ENCODE assay signal across 26 cellular contexts in genomic region chr14:99502989-99503421, GRCh38. TPM values are rescaled to one million over a fixed set of nuclear protein-coding genes. Genes with fewer than 3 reads are reported as not detected.
DNase-seq lines count a peak whose midpoint lies in the region; TF ChIP-seq lines count a peak whose summit lies in the region.
"Had no signal": no experiment of that assay in that cellular context is flagged by ENCODE, and none has a peak within 500 bp of the region (broad histone marks: within the 10 kb centered on the region; RNA-seq: fewer than 3 reads in every experiment).

No MANE protein-coding gene starts in this region.

- H3K27ac Mint-ChIP-seq in Caco-2 (ENCODE audit: unreplicated experiment) (peak overlapping the region; percentile 39), endodermal cell (no peak overlapping the region)
- H3K27ac Mint-ChIP-seq: activated T-helper 17 cell treated with anti-CD3 and anti-CD28 coated beads, Interleukin-2, amount 50 U/mL, for 72 hours; HFFc6; T-helper 1 cell treated with Interleukin-12 subunit alpha and Interleukin-12 subunit beta and Interleukin-4 antibody, amounts not matched to agents 30 μg/mL and 1 μg/mL, for 36 hours had no signal

- no peak overlapping the region for H2BK15ac ChIP-seq in mesendoderm (replicated peaks; ENCODE audit: low read depth)

- no peak overlapping the region for H4K5ac ChIP-seq in mesendoderm (ENCODE audit: low read length)

- H3K36me3 Mint-ChIP-seq in Caco-2 (ENCODE audit: insufficient read depth, unreplicated experiment), result peaks cover 81% of the 10 kb centered on the region
- H3K36me3 Mint-ChIP-seq in endodermal cell (ENCODE audit: low read depth), result peaks cover 71% of the 10 kb centered on the region

- no peak overlapping the region for H2BK120ac ChIP-seq in mesendoderm (ENCODE audit: low read depth, low read length)

- no peak overlapping the region for H3K4me3 Mint-ChIP-seq in Caco-2 (ENCODE audit: unreplicated experiment)
- no peak overlapping the region for H3K4me3 Mint-ChIP-seq in endodermal cell
- H3K4me3 Mint-ChIP-seq: activated T-helper 17 cell treated with anti-CD3 and anti-CD28 coated beads, Interleukin-2, amount 50 U/mL, for 72 hours; HFFc6; T-helper 1 cell treated with Interleukin-12 subunit alpha and Interleukin-12 subunit beta and Interleukin-4 antibody, amounts not matched to agents 30 μg/mL and 1 μg/mL, for 36 hours had no signal

- no peak overlapping the region for H3K9ac ChIP-seq in endodermal cell (ENCODE audit: extremely low read depth, low read length, poor library complexity, severe bottlenecking)
- H3K9ac ChIP-seq in mesendoderm (ENCODE audit: low read length), result no peak overlapping the region
- H3K9ac ChIP-seq: BLaER1 treated with 17β-estradiol and CSF1 and Interleukin-3, amounts not matched to agents 10 nM and 100 nM had no signal

- H2AK5ac ChIP-seq in mesendoderm (ENCODE audit: low read length), result no peak overlapping the region

- H3K4ac ChIP-seq in mesendoderm (ENCODE audit: low read depth, low read length), result no peak overlapping the region

- H3K27me3 ChIP-seq in Caco-2 (replicated peaks; ENCODE audit: control insufficient read depth, insufficient read depth, low read length) (no peaks in the 10 kb centered on the region), H7 (ENCODE audit: control insufficient read depth, insufficient read depth, low read length) (no peaks in the 10 kb centered on the region), endodermal cell (ENCODE audit: control insufficient read depth, insufficient read depth, low read length, poor library complexity, severe bottlenecking) (no peaks in the 10 kb centered on the region), mesendoderm (ENCODE audit: insufficient read depth, low read length, poor library complexity) (no peaks in the 10 kb centered on the region)
- H3K27me3 ChIP-seq: BLaER1 treated with 17β-estradiol and CSF1 and Interleukin-3, amounts not matched to agents 10 nM and 100 nM; colonic mucosa; left lung had no signal

- no peaks in the 10 kb centered on the region for H3K4me1 Mint-ChIP-seq in Caco-2 (ENCODE audit: low read depth, unreplicated experiment)
- peaks cover 5% of the 10 kb centered on the region for H3K4me1 Mint-ChIP-seq in endodermal cell
- H3K4me1 Mint-ChIP-seq: activated T-helper 17 cell treated with anti-CD3 and anti-CD28 coated beads, Interleukin-2, amount 50 U/mL, for 72 hours had no signal

- no TSS peak for BruUV-seq in Caco-2 (replicated peaks; lab: Mats Ljungman, UMichigan)

- H3K27ac ChIP-seq in endodermal cell (ENCODE audit: low read depth, low read length) (no peak overlapping the region), mesendoderm (ENCODE audit: low read depth, low read length) (no peak overlapping the region)
- H3K27ac ChIP-seq: BLaER1 treated with 17β-estradiol and CSF1 and Interleukin-3, amounts not matched to agents 10 nM and 100 nM; colonic mucosa; left lung; RWPE1; skin epidermis had no signal

- no peaks in the 10 kb centered on the region for H3K9me3 Mint-ChIP-seq in Caco-2 (ENCODE audit: unreplicated experiment)
- no peaks in the 10 kb centered on the region for H3K9me3 Mint-ChIP-seq in endodermal cell
- H3K9me3 Mint-ChIP-seq: activated naive CD4-positive, alpha-beta T cell treated with anti-CD3 and anti-CD28 coated beads, Interleukin-2, amount 50 U/mL, for 72 hours; activated T-helper 17 cell treated with anti-CD3 and anti-CD28 coated beads, Interleukin-2, amount 50 U/mL, for 72 hours; HFFc6; T-helper 1 cell treated with Interleukin-12 subunit alpha and Interleukin-12 subunit beta and Interleukin-4 antibody, amounts not matched to agents 30 μg/mL and 1 μg/mL, for 36 hours had no signal

- H3K56ac ChIP-seq in mesendoderm (ENCODE audit: low read length), result no peak overlapping the region

- DNase-seq in Caco-2, result no peak
- DNase-seq in H7, result peak; percentile 90
- peak; percentile 76 for DNase-seq in endodermal cell
- DNase-seq in mesendoderm, result peak; percentile 30
- DNase-seq in stimulated activated CD4-positive, alpha-beta T cell treated with anti-CD3 and anti-CD28 coated beads, Interleukin-4, amount 100 ng/mL, for 1 hour, result no peak
- no peak for DNase-seq in NCI-H1417 treated with DMSO at 0.1 percent for 48 hours (lab: John Stamatoyannopoulos, UW)
- DNase-seq in DMS 273 treated with DMSO at 0.1 percent for 48 hours (lab: John Stamatoyannopoulos, UW), result no peak
- DNase-seq: colonic mucosa; DMS79; effector CD8-positive, alpha-beta T cell; erythroblast; foreskin fibroblast; GF-D8; HFFc6; mesenchymal stem cell; NCI-H1048; NCI-H1694 treated with DMSO at 0.1 percent for 48 hours; NCI-H510A; trophoblast cell had no signal

- 88% methylated on average over 13 to 14 of the region's 14 CpGs for whole genome bisulfite sequencing in endodermal cell (ENCODE audit: insufficient coverage in 1 of 2, insufficient read length in 1 of 2), 2 experiments
- no CpG with 5 or more reads among the region's 14 CpGs for WGBS in mesendoderm (ENCODE audit: extremely low coverage, insufficient coverage, low lambda C conversion rate)

- H3K27me3 Mint-ChIP-seq in Caco-2 (ENCODE audit: insufficient read depth, unreplicated experiment) (no peaks in the 10 kb centered on the region), endodermal cell (ENCODE audit: insufficient read depth) (no peaks in the 10 kb centered on the region)
- H3K27me3 Mint-ChIP-seq: activated T-helper 17 cell treated with anti-CD3 and anti-CD28 coated beads, Interleukin-2, amount 50 U/mL, for 72 hours had no signal

- no peaks in the 10 kb centered on the region for H3K79me1 ChIP-seq in mesendoderm (ENCODE audit: low read length)

- no peak overlapping the region for H3K23ac ChIP-seq in mesendoderm (ENCODE audit: low read length)

- no peak overlapping the region for H3K4me3 ChIP-seq in Caco-2 (ENCODE audit: low read depth, low read length)
- H3K4me3 ChIP-seq in H7 (ENCODE audit: insufficient read depth, low read depth, low read length), result no peak overlapping the region
- no peak overlapping the region for H3K4me3 ChIP-seq in endodermal cell (ENCODE audit: low read length)
- H3K4me3 ChIP-seq in mesendoderm (ENCODE audit: low read length), result no peak overlapping the region
- H3K4me3 ChIP-seq: BLaER1 treated with 17β-estradiol and CSF1 and Interleukin-3, amounts not matched to agents 10 nM and 100 nM; colonic mucosa; left lung; skin epidermis had no signal

- H4K8ac ChIP-seq in mesendoderm (ENCODE audit: low read depth, low read length), result no peak overlapping the region

- no peaks in the 10 kb centered on the region for H3K79me2 ChIP-seq in mesendoderm (ENCODE audit: control insufficient read depth, insufficient read depth, low read length)

- H3K4me1 ChIP-seq in Caco-2 (no peaks in the 10 kb centered on the region), endodermal cell (ENCODE audit: control insufficient read depth, insufficient read depth, low read length) (no peaks in the 10 kb centered on the region), mesendoderm (ENCODE audit: control insufficient read depth, low read depth, low read length) (no peaks in the 10 kb centered on the region)
- H3K4me1 ChIP-seq: BLaER1 treated with 17β-estradiol and CSF1 and Interleukin-3, amounts not matched to agents 10 nM and 100 nM; colonic mucosa; left lung had no signal

- H3K36me3 ChIP-seq in Caco-2 (ENCODE audit: control insufficient read depth, insufficient read depth, low read length) (peaks cover 7% of the 10 kb centered on the region), H7 (replicated peaks; ENCODE audit: control insufficient read depth, insufficient read depth, low read length) (peaks cover 42% of the 10 kb centered on the region), endodermal cell (ENCODE audit: control insufficient read depth, insufficient read depth, low read length) (peaks cover 98% of the 10 kb centered on the region), mesendoderm (ENCODE audit: control insufficient read depth, insufficient read depth, low read length) (peaks cover 24% of the 10 kb centered on the region)

- POLR2A ChIA-PET in Caco-2 (lab: Charles Lee), result no interaction called here

- TF ChIP-seq CTCF in Caco-2 (IDR thresholded peaks at IDR 0.05; ENCODE audit: insufficient read depth in 1 of 2, low read depth in 1 of 2, low read length in 1 of 2, severe bottlenecking in 1 of 2, unreplicated experiment in 1 of 2) (no peak), endodermal cell (conservative IDR thresholded peaks at IDR 0.05) (peak; percentile 50)

- H3K9me3 ChIP-seq in Caco-2 (no peaks in the 10 kb centered on the region), endodermal cell (ENCODE audit: control insufficient read depth, low read length) (no peaks in the 10 kb centered on the region)
- H3K9me3 ChIP-seq: BLaER1 treated with 17β-estradiol and CSF1 and Interleukin-3, amounts not matched to agents 10 nM and 100 nM; colonic mucosa; left lung had no signal

- CTCF ChIA-PET in Caco-2 (lab: Charles Lee), result no interaction called here

- H2BK5ac ChIP-seq in mesendoderm (ENCODE audit: low read length), result no peak overlapping the region

- intact Hi-C loops in Caco-2 (cut with micrococcal nuclease; ENCODE audit: unreplicated experiment), result no loop called here

- H3K4me2 ChIP-seq in mesendoderm (ENCODE audit: low read length), result no peak overlapping the region
- H3K4me2 ChIP-seq: BLaER1 treated with 17β-estradiol and CSF1 and Interleukin-3, amounts not matched to agents 10 nM and 100 nM had no signal

- H3K18ac ChIP-seq in mesendoderm (ENCODE audit: low read length), result no peak overlapping the region

RNA-seq across cellular contexts. Expression of gene CCNK, which starts 21.8 kb away (rescaled TPM):
- total RNA-seq in Caco-2 (2022) (95.4 and 104 TPM in 2 replicates), endodermal cell (10 to 100 TPM; 71.5 to 77.1 TPM)
- total RNA-seq in H7 (2014; rRNA removed; shearing (Covaris generic)), result 14.2 and 14.7 TPM in 2 replicates
- 62.9 TPM for polyA plus RNA-seq in endodermal cell (2013, experiment 1 of 2)
- polyA plus RNA-seq in endodermal cell (2013, experiment 2 of 2), result 60.4 TPM
- polyA plus RNA-seq in mesendoderm (2013, experiment 1 of 2), result 69.4 TPM
- 69.2 TPM for polyA plus RNA-seq in mesendoderm (2013, experiment 2 of 2)

RNA-seq across cellular contexts. Expression of gene SETD3, which starts 22.3 kb away (rescaled TPM):
- total RNA-seq in Caco-2 (2022), result 74.3 and 76.2 TPM in 2 replicates
- 60.0 and 70.2 TPM in 2 replicates for total RNA-seq in H7 (2014; rRNA removed; shearing (Covaris generic))
- 10 to 100 TPM; 57.8 to 68.1 TPM for total RNA-seq in endodermal cell
- 41.3 TPM for polyA plus RNA-seq in endodermal cell (2013, experiment 1 of 2)
- polyA plus RNA-seq in endodermal cell (2013, experiment 2 of 2), result 38.5 TPM
- 50.4 TPM for polyA plus RNA-seq in mesendoderm (2013, experiment 1 of 2)
- polyA plus RNA-seq in mesendoderm (2013, experiment 2 of 2), result 51.1 TPM

Comparison
In these comparisons a context has a peak if more than half of its experiments do, and no peak if none do; other contexts are left out.
1. DNase-seq: peak in H7 (single experiment), endodermal cell (single experiment) and mesendoderm (single experiment); none in Caco-2 (0 of 2), stimulated activated CD4-positive, alpha-beta T cell treated with anti-CD3 and anti-CD28 coated beads, Interleukin-4, amount 100 ng/mL, for 1 hour (single experiment), NCI-H1417 treated with DMSO at 0.1 percent for 48 hours (single experiment) and DMS 273 treated with DMSO at 0.1 percent for 48 hours (single experiment).